17 cellular contexts compared by ENCODE assay signal in genomic region chr16:68492151-68492500, GRCh38. TPM values are rescaled to one million over a fixed set of nuclear protein-coding genes. Genes with fewer than 3 reads are reported as not detected.
"Had no signal": no experiment of that assay in that cellular context is flagged by ENCODE, and none has a peak within 500 bp of the region (broad histone marks: within the 10 kb centered on the region; RNA-seq: fewer than 3 reads in every experiment).

No MANE protein-coding gene starts in this region.

- H3K4me3 ChIP-seq: cardiac muscle cell, dorsolateral prefrontal cortex, esophagus muscularis mucosa, SK-N-MC had no signal

- H3K27me3 ChIP-seq: cardiac muscle cell, dorsolateral prefrontal cortex had no signal

- H3K27me3 Mint-ChIP-seq: T-cell had no signal

- DNase-seq: activated CD4-positive, alpha-beta T cell treated with anti-CD3 and anti-CD28 coated beads, Interleukin-2, amount 50 U/mL, for 4 hours; activated CD4-positive, CD25-positive, alpha-beta regulatory T cell treated with anti-CD3 and anti-CD28 coated beads, Interleukin-2, amount 50 U/mL, for 72 hours; activated naive CD4-positive, alpha-beta T cell treated with anti-CD3 and anti-CD28 coated beads, Interleukin-2, amount 10 ng/mL, durations not matched to agents 7 days and 5 days; activated T-cell treated with anti-CD3 and anti-CD28 coated beads, Interleukin-2, amount 50 U/mL, for 1 hour; dorsolateral prefrontal cortex; islet precursor cell; natural killer cell; T-cell; T-helper 9 cell; trophoblast cell had no signal

- FAIRE-seq: astrocyte had no signal

- H3K27ac ChIP-seq: cardiac muscle cell, dorsolateral prefrontal cortex, esophagus muscularis mucosa, SK-N-MC had no signal

- H3K27ac Mint-ChIP-seq: activated naive CD4-positive, alpha-beta T cell treated with anti-CD3 and anti-CD28 coated beads, Interleukin-2, amount 10 ng/mL, durations not matched to agents 7 days and 5 days; activated T-helper 2 cell treated with anti-CD3 and anti-CD28 coated beads, Interferon-gamma antibody, Interleukin-2, Interleukin-4, amounts not matched to agents 10 μg/mL and 5 μg/mL and 100 μg/mL, durations not matched to agents 14 hours and 24 hours and 36 hours; natural killer cell; stimulated activated effector memory CD8-positive, alpha-beta T cell treated with anti-CD3 and anti-CD28 coated beads, Interleukin-12 subunit alpha, Interleukin-12 subunit beta, amount 100 ng/mL, for 72 hours; T-cell had no signal

- H3K9me3 Mint-ChIP-seq: activated naive CD4-positive, alpha-beta T cell treated with anti-CD3 and anti-CD28 coated beads, Interleukin-2, amount 10 ng/mL, durations not matched to agents 7 days and 5 days; activated T-helper 2 cell treated with anti-CD3 and anti-CD28 coated beads, Interferon-gamma antibody, Interleukin-2, Interleukin-4, amounts not matched to agents 10 μg/mL and 5 μg/mL and 100 μg/mL, durations not matched to agents 14 hours and 24 hours and 36 hours; natural killer cell; stimulated activated effector memory CD8-positive, alpha-beta T cell treated with anti-CD3 and anti-CD28 coated beads, Interleukin-12 subunit alpha, Interleukin-12 subunit beta, amount 100 ng/mL, for 72 hours; T-cell had no signal

- H3K36me3 ChIP-seq: cardiac muscle cell, esophagus muscularis mucosa had no signal

- H3K4me3 Mint-ChIP-seq: activated naive CD4-positive, alpha-beta T cell treated with anti-CD3 and anti-CD28 coated beads, Interleukin-2, amount 10 ng/mL, durations not matched to agents 7 days and 5 days; natural killer cell; stimulated activated effector memory CD8-positive, alpha-beta T cell treated with anti-CD3 and anti-CD28 coated beads, Interleukin-12 subunit alpha, Interleukin-12 subunit beta, amount 100 ng/mL, for 72 hours; T-cell had no signal

- H3K36me3 Mint-ChIP-seq: activated naive CD4-positive, alpha-beta T cell treated with anti-CD3 and anti-CD28 coated beads, Interleukin-2, amount 10 ng/mL, durations not matched to agents 7 days and 5 days; natural killer cell; stimulated activated effector memory CD8-positive, alpha-beta T cell treated with anti-CD3 and anti-CD28 coated beads, Interleukin-12 subunit alpha, Interleukin-12 subunit beta, amount 100 ng/mL, for 72 hours; T-cell had no signal

- H3K4me1 Mint-ChIP-seq: activated naive CD4-positive, alpha-beta T cell treated with anti-CD3 and anti-CD28 coated beads, Interleukin-2, amount 10 ng/mL, durations not matched to agents 7 days and 5 days; natural killer cell; stimulated activated effector memory CD8-positive, alpha-beta T cell treated with anti-CD3 and anti-CD28 coated beads, Interleukin-12 subunit alpha, Interleukin-12 subunit beta, amount 100 ng/mL, for 72 hours had no signal

- H3K9me3 ChIP-seq: esophagus muscularis mucosa had no signal

- ATAC-seq: natural killer cell; stimulated activated effector memory CD8-positive, alpha-beta T cell treated with anti-CD3 and anti-CD28 coated beads, Interleukin-12 subunit alpha, Interleukin-12 subunit beta, amount 100 ng/mL, for 72 hours; T-cell had no signal

RNA-seq across cellular contexts. Expression of gene SMPD3, which starts 43.8 kb away (rescaled TPM):
- total RNA-seq: pulmonary artery endothelial cell had no signal
